Comparison of ENCODE assay signal across 1 cellular context in the genomic region with DNA sequence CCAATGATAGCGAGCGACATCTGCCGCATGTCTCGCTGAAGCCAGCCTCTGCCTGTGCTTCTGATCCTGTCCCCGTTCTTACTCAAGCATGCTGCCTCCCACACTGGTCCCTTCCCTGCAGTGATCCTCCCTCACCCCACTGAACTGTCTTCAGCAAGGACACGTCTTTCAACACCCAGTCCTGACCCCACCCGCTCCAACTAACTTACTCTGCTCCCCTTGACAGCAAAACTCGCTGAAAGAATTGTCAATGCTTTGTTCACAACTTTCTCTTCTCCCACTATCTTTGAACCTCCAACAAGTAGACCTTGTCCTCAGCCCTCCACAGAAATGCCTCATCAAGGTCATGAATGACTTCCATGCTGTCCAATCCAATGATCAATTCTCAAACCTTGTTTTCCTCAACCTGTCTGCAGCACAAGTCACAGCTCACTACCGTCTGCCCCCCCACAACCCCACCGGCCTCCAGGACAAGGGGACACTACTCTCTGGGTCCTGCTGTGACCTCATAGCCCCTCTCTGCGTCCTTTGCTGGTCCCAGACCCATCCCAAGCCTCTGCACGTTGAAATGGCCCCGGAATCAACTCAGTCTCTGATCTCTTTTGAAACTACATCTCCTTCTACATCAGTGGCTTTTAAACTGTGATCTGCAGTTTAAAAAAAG.
TF ChIP-seq lines count a peak whose summit lies in the region.

No MANE protein-coding gene starts in this region.

TF ChIP-seq in K562, 482 proteins besides CTCF, POLR2A, EP300 and RAD21 (continued from another document and continues in another):
- no peak for TF ChIP-seq STAG1 (CRISPR knock-in tag; IDR thresholded peaks at IDR 0.05; ENCODE audit: borderline replicate concordance)
- TF ChIP-seq CCNT2 (IDR thresholded peaks at IDR 0.05; ENCODE audit: borderline replicate concordance, extremely low read depth, insufficient read length, low read depth, low read length) = no peak
- no peak for TF ChIP-seq ZNF717 (CRISPR knock-in tag; IDR thresholded peaks at IDR 0.05)
- TF ChIP-seq ETV6 (IDR thresholded peaks at IDR 0.05; ENCODE audit: borderline replicate concordance in 1 of 2, low read depth in 2 of 2, low read length in 1 of 2) = no peak
- no peak for TF ChIP-seq ETV6 (CRISPR knock-in tag; IDR thresholded peaks at IDR 0.05; ENCODE audit: borderline replicate concordance)
- TF ChIP-seq MEIS2 (IDR thresholded peaks at IDR 0.05; ENCODE audit: partially characterized antibody) = peak; percentile 96
- peak; percentile 20 for TF ChIP-seq RBBP5 (IDR thresholded peaks at IDR 0.05; ENCODE audit: borderline replicate concordance, insufficient read depth, low read length, poor library complexity, severe bottlenecking)
- TF ChIP-seq MTA2 (IDR thresholded peaks at IDR 0.05; ENCODE audit: low read depth) = peak; percentile 24; the same call in 1 of the 2 replicates
- TF ChIP-seq, protein P1, sequence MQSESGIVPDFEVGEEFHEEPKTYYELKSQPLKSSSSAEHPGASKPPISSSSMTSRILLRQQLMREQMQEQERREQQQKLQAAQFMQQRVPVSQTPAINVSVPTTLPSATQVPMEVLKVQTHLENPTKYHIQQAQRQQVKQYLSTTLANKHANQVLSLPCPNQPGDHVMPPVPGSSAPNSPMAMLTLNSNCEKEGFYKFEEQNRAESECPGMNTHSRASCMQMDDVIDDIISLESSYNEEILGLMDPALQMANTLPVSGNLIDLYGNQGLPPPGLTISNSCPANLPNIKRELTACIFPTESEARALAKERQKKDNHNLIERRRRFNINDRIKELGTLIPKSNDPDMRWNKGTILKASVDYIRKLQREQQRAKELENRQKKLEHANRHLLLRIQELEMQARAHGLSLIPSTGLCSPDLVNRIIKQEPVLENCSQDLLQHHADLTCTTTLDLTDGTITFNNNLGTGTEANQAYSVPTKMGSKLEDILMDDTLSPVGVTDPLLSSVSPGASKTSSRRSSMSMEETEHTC (IDR thresholded peaks at IDR 0.05) = no peak
- no peak for TF ChIP-seq ZFP1 (CRISPR knock-in tag; IDR thresholded peaks at IDR 0.05)
- peak; percentile 41; the same call in 1 of the 2 replicates for TF ChIP-seq L3MBTL2 (IDR thresholded peaks at IDR 0.05)
- TF ChIP-seq ZNF41 (CRISPR knock-in tag; conservative IDR thresholded peaks at IDR 0.05) = no peak
- no peak for TF ChIP-seq C11orf30 (IDR thresholded peaks at IDR 0.05; ENCODE audit: low read depth)
- peak; percentile 73; the same call in 1 of the 2 replicates for TF ChIP-seq GATAD2A (IDR thresholded peaks at IDR 0.05)
- TF ChIP-seq EP400 (IDR thresholded peaks at IDR 0.05) = peak; percentile 62; the same call in 1 of the 2 replicates
- TF ChIP-seq ARID2 (IDR thresholded peaks at IDR 0.05) = peak; percentile 23; the same call in 1 of the 2 replicates
- peak; percentile 59; the same call in 1 of the 2 replicates for TF ChIP-seq SMARCE1 (IDR thresholded peaks at IDR 0.05)
- 0 out of 4 replicates have a peak, but pooled peaks of 1 of the 2 experiments have one; percentile 21 for TF ChIP-seq FOXA3 (CRISPR knock-in tag; conservative IDR thresholded peaks at IDR 0.05 in 1 of 2, IDR thresholded peaks at IDR 0.05 in 1 of 2)
- no peak for TF ChIP-seq EWSR1 (IDR thresholded peaks at IDR 0.05; ENCODE audit: borderline replicate concordance, low read depth, partially characterized antibody)
- TF ChIP-seq, protein P2, sequence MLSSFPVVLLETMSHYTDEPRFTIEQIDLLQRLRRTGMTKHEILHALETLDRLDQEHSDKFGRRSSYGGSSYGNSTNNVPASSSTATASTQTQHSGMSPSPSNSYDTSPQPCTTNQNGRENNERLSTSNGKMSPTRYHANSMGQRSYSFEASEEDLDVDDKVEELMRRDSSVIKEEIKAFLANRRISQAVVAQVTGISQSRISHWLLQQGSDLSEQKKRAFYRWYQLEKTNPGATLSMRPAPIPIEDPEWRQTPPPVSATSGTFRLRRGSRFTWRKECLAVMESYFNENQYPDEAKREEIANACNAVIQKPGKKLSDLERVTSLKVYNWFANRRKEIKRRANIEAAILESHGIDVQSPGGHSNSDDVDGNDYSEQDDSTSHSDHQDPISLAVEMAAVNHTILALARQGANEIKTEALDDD (IDR thresholded peaks at IDR 0.05) = peak; percentile 42; the same call in 1 of the 2 replicates
- TF ChIP-seq XRCC5 (IDR thresholded peaks at IDR 0.05; ENCODE audit: low read depth, low read length) = no peak
- TF ChIP-seq ZNF12 (CRISPR knock-in tag; IDR thresholded peaks at IDR 0.05) = no peak
- TF ChIP-seq DPF2 (IDR thresholded peaks at IDR 0.05) = peak; percentile 83
- TF ChIP-seq KDM1A (IDR thresholded peaks at IDR 0.05) = peak in 1 of 2 experiments; percentile 35; a peak in 2 of 4 replicates
- peak; percentile 15; the same call in 1 of the 2 replicates for TF ChIP-seq TAL1 (IDR thresholded peaks at IDR 0.05)
- 0 out of 2 replicates have a peak, but pooled peaks have one; percentile 60 for TF ChIP-seq SMARCA5 (IDR thresholded peaks at IDR 0.05)
- no peak for TF ChIP-seq FOXA1 (IDR thresholded peaks at IDR 0.05; ENCODE audit: borderline replicate concordance)
- TF ChIP-seq CHD4 (IDR thresholded peaks at IDR 0.05; ENCODE audit: insufficient read depth, insufficient replicate concordance, low read depth, low read length, poor library complexity, severe bottlenecking) = no peak
- 0 out of 2 replicates have a peak, but pooled peaks have one; percentile 8 for TF ChIP-seq NCOR1 (IDR thresholded peaks at IDR 0.05)
- TF ChIP-seq ZSCAN29 (IDR thresholded peaks at IDR 0.05) = 0 out of 2 replicates have a peak, but pooled peaks have one; percentile 46
- TF ChIP-seq, protein P3, sequence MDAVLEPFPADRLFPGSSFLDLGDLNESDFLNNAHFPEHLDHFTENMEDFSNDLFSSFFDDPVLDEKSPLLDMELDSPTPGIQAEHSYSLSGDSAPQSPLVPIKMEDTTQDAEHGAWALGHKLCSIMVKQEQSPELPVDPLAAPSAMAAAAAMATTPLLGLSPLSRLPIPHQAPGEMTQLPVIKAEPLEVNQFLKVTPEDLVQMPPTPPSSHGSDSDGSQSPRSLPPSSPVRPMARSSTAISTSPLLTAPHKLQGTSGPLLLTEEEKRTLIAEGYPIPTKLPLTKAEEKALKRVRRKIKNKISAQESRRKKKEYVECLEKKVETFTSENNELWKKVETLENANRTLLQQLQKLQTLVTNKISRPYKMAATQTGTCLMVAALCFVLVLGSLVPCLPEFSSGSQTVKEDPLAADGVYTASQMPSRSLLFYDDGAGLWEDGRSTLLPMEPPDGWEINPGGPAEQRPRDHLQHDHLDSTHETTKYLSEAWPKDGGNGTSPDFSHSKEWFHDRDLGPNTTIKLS (IDR thresholded peaks at IDR 0.05; ENCODE audit: borderline replicate concordance, low read depth) = no peak
- TF ChIP-seq NFIC (IDR thresholded peaks at IDR 0.05) = no peak
- TF ChIP-seq PBX2 (CRISPR knock-in tag; IDR thresholded peaks at IDR 0.05; ENCODE audit: low read depth) = no peak
- TF ChIP-seq PBX2 (tag; conservative IDR thresholded peaks at IDR 0.05; ENCODE audit: low read depth) = peak; percentile 91
- peak in 1 of 2 experiments; percentile 37; a peak in 1 of 4 replicates for TF ChIP-seq MAZ (CRISPR knock-in tag; conservative IDR thresholded peaks at IDR 0.05 in 1 of 2, IDR thresholded peaks at IDR 0.05 in 1 of 2)
- no peak for TF ChIP-seq TCFL5 (CRISPR knock-in tag; conservative IDR thresholded peaks at IDR 0.05)
- TF ChIP-seq, protein P4, sequence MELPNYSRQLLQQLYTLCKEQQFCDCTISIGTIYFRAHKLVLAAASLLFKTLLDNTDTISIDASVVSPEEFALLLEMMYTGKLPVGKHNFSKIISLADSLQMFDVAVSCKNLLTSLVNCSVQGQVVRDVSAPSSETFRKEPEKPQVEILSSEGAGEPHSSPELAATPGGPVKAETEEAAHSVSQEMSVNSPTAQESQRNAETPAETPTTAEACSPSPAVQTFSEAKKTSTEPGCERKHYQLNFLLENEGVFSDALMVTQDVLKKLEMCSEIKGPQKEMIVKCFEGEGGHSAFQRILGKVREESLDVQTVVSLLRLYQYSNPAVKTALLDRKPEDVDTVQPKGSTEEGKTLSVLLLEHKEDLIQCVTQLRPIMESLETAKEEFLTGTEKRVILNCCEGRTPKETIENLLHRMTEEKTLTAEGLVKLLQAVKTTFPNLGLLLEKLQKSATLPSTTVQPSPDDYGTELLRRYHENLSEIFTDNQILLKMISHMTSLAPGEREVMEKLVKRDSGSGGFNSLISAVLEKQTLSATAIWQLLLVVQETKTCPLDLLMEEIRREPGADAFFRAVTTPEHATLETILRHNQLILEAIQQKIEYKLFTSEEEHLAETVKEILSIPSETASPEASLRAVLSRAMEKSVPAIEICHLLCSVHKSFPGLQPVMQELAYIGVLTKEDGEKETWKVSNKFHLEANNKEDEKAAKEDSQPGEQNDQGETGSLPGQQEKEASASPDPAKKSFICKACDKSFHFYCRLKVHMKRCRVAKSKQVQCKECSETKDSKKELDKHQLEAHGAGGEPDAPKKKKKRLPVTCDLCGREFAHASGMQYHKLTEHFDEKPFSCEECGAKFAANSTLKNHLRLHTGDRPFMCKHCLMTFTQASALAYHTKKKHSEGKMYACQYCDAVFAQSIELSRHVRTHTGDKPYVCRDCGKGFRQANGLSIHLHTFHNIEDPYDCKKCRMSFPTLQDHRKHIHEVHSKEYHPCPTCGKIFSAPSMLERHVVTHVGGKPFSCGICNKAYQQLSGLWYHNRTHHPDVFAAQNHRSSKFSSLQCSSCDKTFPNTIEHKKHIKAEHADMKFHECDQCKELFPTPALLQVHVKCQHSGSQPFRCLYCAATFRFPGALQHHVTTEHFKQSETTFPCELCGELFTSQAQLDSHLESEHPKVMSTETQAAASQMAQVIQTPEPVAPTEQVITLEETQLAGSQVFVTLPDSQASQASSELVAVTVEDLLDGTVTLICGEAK (IDR thresholded peaks at IDR 0.05) = 0 out of 2 replicates have a peak, but pooled peaks have one; percentile 41
- TF ChIP-seq, protein P4 (CRISPR knock-in tag; IDR thresholded peaks at IDR 0.05) = no peak
- TF ChIP-seq ARID1B (IDR thresholded peaks at IDR 0.05) = peak; percentile 70
- TF ChIP-seq BDP1 (IDR thresholded peaks at IDR 0.05; ENCODE audit: insufficient read depth, insufficient read length) = no peak
- no peak for TF ChIP-seq DMBX1 (CRISPR knock-in tag; IDR thresholded peaks at IDR 0.05; ENCODE audit: borderline replicate concordance)
- peak; percentile 87 for TF ChIP-seq EHMT2 (IDR thresholded peaks at IDR 0.05)
- no peak for TF ChIP-seq CBX8 (IDR thresholded peaks at IDR 0.05; ENCODE audit: borderline replicate concordance, extremely low read depth, low read depth, low read length, poor library complexity, severe bottlenecking)
- TF ChIP-seq LARP7 (IDR thresholded peaks at IDR 0.05) = 0 out of 2 replicates have a peak, but pooled peaks have one; percentile 57
- no peak for TF ChIP-seq CBX5 (IDR thresholded peaks at IDR 0.05; ENCODE audit: borderline replicate concordance, low read depth)
- TF ChIP-seq USF1 (CRISPR knock-in tag; IDR thresholded peaks at IDR 0.05) = no peak
- TF ChIP-seq TEAD4 (IDR thresholded peaks at IDR 0.05; ENCODE audit: low read length) = peak; percentile 5; the same call in 1 of the 2 replicates
- TF ChIP-seq TEAD4 (CRISPR knock-in tag; IDR thresholded peaks at IDR 0.05; ENCODE audit: borderline replicate concordance) = no peak
